In the genomic region with DNA sequence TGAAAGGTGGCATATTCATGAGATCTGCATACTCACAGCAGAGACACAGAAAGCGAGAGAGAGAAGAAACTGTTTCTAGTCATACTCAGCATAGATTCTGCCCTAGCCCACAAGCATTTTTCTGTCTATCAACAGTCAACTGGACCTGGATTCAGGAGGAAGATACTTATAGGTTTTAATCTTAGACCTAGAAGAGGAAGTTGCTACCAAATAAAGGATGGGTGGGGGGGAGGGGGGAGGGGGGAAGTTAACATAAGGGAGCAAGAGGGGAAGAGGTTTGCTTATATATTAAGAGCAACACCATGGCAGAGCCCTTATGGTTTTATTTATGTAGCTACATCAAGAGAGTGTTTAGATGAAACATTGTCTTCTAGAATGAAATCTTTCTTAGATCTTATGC, we compare ENCODE assay signal across 14 cellular contexts.
"Had no signal": no experiment of that assay in that cellular context is flagged by ENCODE, and none has a peak within 500 bp of the region (broad histone marks: within the 10 kb centered on the region; RNA-seq: fewer than 3 reads in every experiment).

No MANE protein-coding gene starts in this region.

- H3K4me1 ChIP-seq: body of pancreas, parathyroid adenoma, right atrium auricular region, transverse colon had no signal

- H3K9ac ChIP-seq: parathyroid adenoma had no signal

- H2AFZ ChIP-seq: parathyroid adenoma had no signal

- H3K79me2 ChIP-seq: parathyroid adenoma had no signal

- H3K9me3 ChIP-seq: body of pancreas, right atrium auricular region, transverse colon had no signal

- DNase-seq: amniotic stem cell; body of pancreas; cortex of kidney; effector memory CD8-positive, alpha-beta T cell; hippocampal formation; left ventricle myocardium superior; midbrain; naive thymus-derived CD4-positive, alpha-beta T cell; T-helper 2 cell; transverse colon had no signal

- H3K27me3 ChIP-seq: body of pancreas, right atrium auricular region, transverse colon had no signal

- H3K27ac ChIP-seq: body of pancreas, epithelial cell of prostate, parathyroid adenoma, right atrium auricular region, skin epidermis, transverse colon had no signal

- H3K4me3 ChIP-seq: body of pancreas, right atrium auricular region, skin epidermis, transverse colon had no signal

- H3K36me3 ChIP-seq: right atrium auricular region, transverse colon had no signal
